Comparison of ENCODE assay signal across 9 cellular contexts in genomic region chr12:90013409-90013808, GRCh38.
DNase-seq lines count a peak whose midpoint lies in the region; ATAC-seq and TF ChIP-seq lines count a peak whose summit lies in the region.
"Had no signal": no experiment of that assay in that cellular context is flagged by ENCODE, and none has a peak within 500 bp of the region (broad histone marks: within the 10 kb centered on the region; RNA-seq: fewer than 3 reads in every experiment).

No MANE protein-coding gene starts in this region.

- no TSS peak for BruUV-seq in PC-3 (replicated peaks; lab: Mats Ljungman, UMichigan)

- H4K5ac ChIP-seq in mesendoderm (ENCODE audit: low read length), result no peak overlapping the region

- no peaks in the 10 kb centered on the region for H3K9me2 ChIP-seq in PC-3 (replicated peaks; ENCODE audit: low read length)

- CTCF ChIA-PET in HEK293 (lab: Yijun Ruan, JAX), result interaction anchor here (0.6 to 1.4 kb wide), 5 partner anchors 89 to 470 kb away, joined by 3 to 5 read pairs (median 3); no protein-coding TSS in a partner anchor
- CTCF ChIA-PET in PC-3 (lab: Charles Lee), result no interaction called here

- H2BK5ac ChIP-seq in mesendoderm (ENCODE audit: low read length), result no peak overlapping the region

- no peak overlapping the region for H3K27ac Mint-ChIP-seq in activated T-cell treated with anti-CD3 and anti-CD28 coated beads, Interleukin-2, amount 50 U/mL, for 72 hours
- H3K27ac Mint-ChIP-seq: activated naive CD8-positive, alpha-beta T cell treated with anti-CD3 and anti-CD28 coated beads, Interleukin-2, amount 10 ng/mL, durations not matched to agents 7 days and 5 days had no signal

- H3K4me3 Mint-ChIP-seq in activated T-cell treated with anti-CD3 and anti-CD28 coated beads, Interleukin-2, amount 50 U/mL, for 72 hours, result no peak overlapping the region
- H3K4me3 Mint-ChIP-seq: activated naive CD8-positive, alpha-beta T cell treated with anti-CD3 and anti-CD28 coated beads, Interleukin-2, amount 10 ng/mL, durations not matched to agents 7 days and 5 days had no signal

- no peaks in the 10 kb centered on the region for H3K4me1 ChIP-seq in HEK293 (ENCODE audit: control insufficient read depth, insufficient read depth, low read length)
- no peaks in the 10 kb centered on the region; the same call in 1 of the 2 replicates for H3K4me1 ChIP-seq in PC-3 (ENCODE audit: insufficient read depth, low read length)
- H3K4me1 ChIP-seq in mesendoderm (ENCODE audit: control insufficient read depth, low read depth, low read length), result no peaks in the 10 kb centered on the region

- H3K9ac ChIP-seq in PC-3 (ENCODE audit: low read length) (no peak overlapping the region), mesendoderm (ENCODE audit: low read length) (no peak overlapping the region)

- no peak overlapping the region for H3K23ac ChIP-seq in mesendoderm (ENCODE audit: low read length)

- H3K79me2 ChIP-seq in PC-3 (ENCODE audit: low read length) (no peaks in the 10 kb centered on the region), mesendoderm (ENCODE audit: control insufficient read depth, insufficient read depth, low read length) (no peaks in the 10 kb centered on the region)

- intact Hi-C loops in PC-3 (cut with micrococcal nuclease), result no loop called here

- no peaks in the 10 kb centered on the region for H4K20me1 ChIP-seq in PC-3 (ENCODE audit: low read length)

- H3K36me3 ChIP-seq in HEK293 (ENCODE audit: control insufficient read depth in 2 of 2, insufficient read depth in 1 of 2, low read length in 2 of 2) (no peaks in the 10 kb centered on the region), PC-3 (ENCODE audit: low read depth, low read length) (no peaks in the 10 kb centered on the region), mesendoderm (ENCODE audit: control insufficient read depth, insufficient read depth, low read length) (no peaks in the 10 kb centered on the region)

- no peak overlapping the region for H3K56ac ChIP-seq in mesendoderm (ENCODE audit: low read length)

- no peak overlapping the region for H3K27ac ChIP-seq in HEK293 (ENCODE audit: extremely low read depth, low read depth, low read length)
- no peak overlapping the region for H3K27ac ChIP-seq in PC-3 (ENCODE audit: low read length)
- H3K27ac ChIP-seq in mesendoderm (ENCODE audit: low read depth, low read length), result no peak overlapping the region

- no peak overlapping the region for H3K4ac ChIP-seq in mesendoderm (ENCODE audit: low read depth, low read length)

- H3K4me1 Mint-ChIP-seq in activated T-cell treated with anti-CD3 and anti-CD28 coated beads, Interleukin-2, amount 50 U/mL, for 72 hours (ENCODE audit: low read depth), result no peaks in the 10 kb centered on the region
- H3K4me1 Mint-ChIP-seq: activated naive CD8-positive, alpha-beta T cell treated with anti-CD3 and anti-CD28 coated beads, Interleukin-2, amount 10 ng/mL, durations not matched to agents 7 days and 5 days had no signal

- H3K27me3 Mint-ChIP-seq in activated T-cell treated with anti-CD3 and anti-CD28 coated beads, Interleukin-2, amount 50 U/mL, for 72 hours (ENCODE audit: low read depth), result peaks cover 6% of the 10 kb centered on the region

- peak; percentile 47 for TF ChIP-seq CTCF in GM12874 (IDR thresholded peaks at IDR 0.05; ENCODE audit: insufficient read depth, low read depth, low read length)
- peak; percentile 69; the same call in 1 of the 2 replicates for TF ChIP-seq CTCF in HEK293 (tag by site-specific recombination; IDR thresholded peaks at IDR 0.05)
- TF ChIP-seq CTCF in PC-3 (conservative IDR thresholded peaks at IDR 0.05; ENCODE audit: low read depth, low read length), result peak; percentile 40

- H3K4me3 ChIP-seq in HEK293 (ENCODE audit: low read depth, low read length) (no peak overlapping the region), PC-3 (ENCODE audit: low read length) (no peak overlapping the region), mesendoderm (ENCODE audit: low read length) (no peak overlapping the region)

- H3K9me3 ChIP-seq in HEK293 (ENCODE audit: control insufficient read depth, insufficient read depth, low read depth, low read length) (no peaks in the 10 kb centered on the region), PC-3 (ENCODE audit: low read length) (no peaks in the 10 kb centered on the region)

- no peak overlapping the region for H3K18ac ChIP-seq in mesendoderm (ENCODE audit: low read length)

- H2AFZ ChIP-seq in PC-3 (ENCODE audit: low read length), result no peak overlapping the region

- no peak overlapping the region for H2BK15ac ChIP-seq in mesendoderm (replicated peaks; ENCODE audit: low read depth)

- no peak overlapping the region for H2AK5ac ChIP-seq in mesendoderm (ENCODE audit: low read length)

- H3K27me3 ChIP-seq in PC-3 (ENCODE audit: low read length) (no peaks in the 10 kb centered on the region), mesendoderm (ENCODE audit: insufficient read depth, low read length, poor library complexity) (no peaks in the 10 kb centered on the region)

- no peak overlapping the region for H4K8ac ChIP-seq in mesendoderm (ENCODE audit: low read depth, low read length)

- no peaks in the 10 kb centered on the region for H3F3A ChIP-seq in PC-3 (ENCODE audit: low read length, unreplicated experiment)

- H3K79me1 ChIP-seq in mesendoderm (ENCODE audit: low read length), result no peaks in the 10 kb centered on the region

- no peak overlapping the region for H2BK120ac ChIP-seq in mesendoderm (ENCODE audit: low read depth, low read length)

- POLR2A ChIA-PET in HEK293 (lab: Yijun Ruan, JAX) (interaction anchor here (0.5 kb wide), 1 partner anchor 65 kb away, joined by 4 read pairs; no protein-coding TSS in a partner anchor), PC-3 (lab: Charles Lee; ENCODE audit: unreplicated experiment) (no interaction called here)

- no peak for DNase-seq in PC-3
- DNase-seq in mesendoderm, result peak; percentile 49
- no peak for DNase-seq in NCI-H345 treated with DMSO at 0.1 percent for 48 hours (lab: John Stamatoyannopoulos, UW; ENCODE audit: unreplicated experiment)
- no peak for DNase-seq in activated T-cell treated with anti-CD3 and anti-CD28 coated beads, Interleukin-2, amount 50 U/mL, for 72 hours
- no peak for DNase-seq in NCI-H1048 (lab: John Stamatoyannopoulos, UW)
- DNase-seq in pons (ENCODE audit: low spot score), result no peak
- DNase-seq: activated naive CD8-positive, alpha-beta T cell treated with anti-CD3 and anti-CD28 coated beads, Interleukin-2, amount 10 ng/mL, durations not matched to agents 7 days and 5 days had no signal

- H3K4me2 ChIP-seq in PC-3 (ENCODE audit: low read length) (no peak overlapping the region), mesendoderm (ENCODE audit: low read length) (no peak overlapping the region)

- H3K36me3 Mint-ChIP-seq in activated T-cell treated with anti-CD3 and anti-CD28 coated beads, Interleukin-2, amount 50 U/mL, for 72 hours (ENCODE audit: insufficient read depth in 2 of 2), result no peaks in the 10 kb centered on the region
- H3K36me3 Mint-ChIP-seq: activated naive CD8-positive, alpha-beta T cell treated with anti-CD3 and anti-CD28 coated beads, Interleukin-2, amount 10 ng/mL, durations not matched to agents 7 days and 5 days had no signal

- H3K9me3 Mint-ChIP-seq in activated T-cell treated with anti-CD3 and anti-CD28 coated beads, Interleukin-2, amount 50 U/mL, for 72 hours, result no peaks in the 10 kb centered on the region
- H3K9me3 Mint-ChIP-seq: activated naive CD8-positive, alpha-beta T cell treated with anti-CD3 and anti-CD28 coated beads, Interleukin-2, amount 10 ng/mL, durations not matched to agents 7 days and 5 days had no signal

- ATAC-seq in PC-3, result peak; percentile 43; the same call in 1 of the 2 replicates
- no peak for ATAC-seq in activated T-cell treated with anti-CD3 and anti-CD28 coated beads, Interleukin-2, amount 50 U/mL, for 72 hours (replicated peaks in 1 of 2)

TF ChIP-seq in HEK293, 187 proteins besides CTCF, POLR2A, EP300 and RAD21:
- no peak for TF ChIP-seq ZNF391 (tag by site-specific recombination; IDR thresholded peaks at IDR 0.05; ENCODE audit: borderline replicate concordance, low read depth)
- no peak for TF ChIP-seq IKZF3 (tag by site-specific recombination; IDR thresholded peaks at IDR 0.05)
- no peak for TF ChIP-seq ZNF155 (tag by site-specific recombination; IDR thresholded peaks at IDR 0.05)
- peak; percentile 59 for TF ChIP-seq ZNF654 (tag by site-specific recombination; IDR thresholded peaks at IDR 0.05; ENCODE audit: low read depth)
- TF ChIP-seq HOXC10 (CRISPR knock-in tag; IDR thresholded peaks at IDR 0.05), result no peak
- no peak for TF ChIP-seq ZNF555 (tag by site-specific recombination; conservative IDR thresholded peaks at IDR 0.05)
- no peak for TF ChIP-seq ZNF510 (tag by site-specific recombination; IDR thresholded peaks at IDR 0.05; ENCODE audit: insufficient replicate concordance)
